ENCODE assay signal across 14 cellular contexts in the genomic region with DNA sequence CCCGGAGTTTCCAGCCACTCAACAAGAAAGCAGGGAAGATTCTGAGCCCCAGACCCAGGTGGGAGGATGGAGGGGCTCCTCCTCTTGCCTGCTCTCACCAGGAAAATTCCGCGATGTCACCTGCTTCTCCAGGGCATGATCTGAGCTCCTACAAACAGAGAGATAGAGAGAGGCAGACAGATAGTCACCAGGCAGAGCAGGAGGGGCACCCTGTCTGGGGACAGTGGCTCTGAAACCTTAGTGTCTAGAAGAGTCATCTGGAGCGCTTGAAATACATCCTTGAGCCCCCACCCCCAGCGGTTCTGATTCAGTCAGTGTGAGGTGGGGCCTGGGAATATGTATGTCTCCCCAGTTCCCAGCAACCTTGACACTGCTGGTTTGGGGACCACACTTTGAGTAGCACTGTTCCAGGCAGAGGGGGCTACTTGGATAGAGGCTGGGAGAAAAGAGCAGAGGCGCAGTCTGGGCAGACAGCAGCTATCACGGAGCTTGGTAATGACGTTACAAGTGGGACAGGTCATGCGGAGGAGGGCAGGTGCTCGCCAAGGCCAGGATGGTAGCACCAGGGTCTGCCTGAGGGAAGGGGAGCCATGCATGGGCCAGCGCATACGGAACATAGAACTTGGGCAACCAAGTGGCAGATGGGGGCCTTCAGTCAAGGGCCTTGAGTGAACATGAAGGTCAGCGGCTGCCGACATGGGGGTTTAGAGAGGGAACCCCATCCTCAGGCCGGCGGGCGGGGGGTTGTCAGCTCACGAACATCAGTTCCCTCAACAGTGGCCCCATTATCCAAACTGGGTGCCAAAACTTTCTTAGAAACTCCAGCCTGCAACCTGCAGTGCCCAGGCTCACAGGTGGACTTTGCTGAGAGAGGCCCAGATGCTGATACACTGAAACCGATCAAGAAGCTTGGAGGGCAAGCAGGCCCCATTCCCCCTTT.
"Had no signal": no experiment of that assay in that cellular context is flagged by ENCODE, and none has a peak within 500 bp of the region (broad histone marks: within the 10 kb centered on the region; RNA-seq: fewer than 3 reads in every experiment).

No MANE protein-coding gene starts in this region.

- FAIRE-seq: endothelial cell of umbilical vein had no signal

- H3K36me3 ChIP-seq: ovary had no signal

- H3K4me3 Mint-ChIP-seq: brain; immature natural killer cell; natural killer cell treated with Interleukin-12 subunit alpha and Interleukin-12 subunit beta and Interleukin-15 and Interleukin-18, amount 100 ng/mL, for 72 hours had no signal

- H3K27ac ChIP-seq: dorsolateral prefrontal cortex, foreskin keratinocyte, ovary, skin epidermis had no signal

- H3K27ac Mint-ChIP-seq: immature natural killer cell; natural killer cell treated with Interleukin-12 subunit alpha and Interleukin-12 subunit beta and Interleukin-15 and Interleukin-18, amount 100 ng/mL, for 72 hours had no signal

- H3K9me3 Mint-ChIP-seq: activated naive CD4-positive, alpha-beta T cell treated with anti-CD3 and anti-CD28 coated beads, Interleukin-2, amount 50 U/mL, for 72 hours; natural killer cell treated with Interleukin-12 subunit alpha and Interleukin-12 subunit beta and Interleukin-15 and Interleukin-18, amount 100 ng/mL, for 72 hours had no signal

- ATAC-seq: activated naive CD4-positive, alpha-beta T cell treated with anti-CD3 and anti-CD28 coated beads, Interleukin-2, amount 50 U/mL, for 72 hours; foreskin keratinocyte; left colon had no signal

- H3K4me1 Mint-ChIP-seq: immature natural killer cell had no signal

- H3K27me3 ChIP-seq: ovary had no signal

- H3K4me1 ChIP-seq: foreskin keratinocyte had no signal

- H3K4me3 ChIP-seq: dorsolateral prefrontal cortex, ovary, skin epidermis had no signal

- H3K36me3 Mint-ChIP-seq: brain; immature natural killer cell; natural killer cell treated with Interleukin-12 subunit alpha and Interleukin-12 subunit beta and Interleukin-15 and Interleukin-18, amount 100 ng/mL, for 72 hours had no signal

- H3K9me3 ChIP-seq: ovary had no signal

- DNase-seq: activated CD4-positive, alpha-beta T cell treated with anti-CD3 and anti-CD28 coated beads for 1 hour; activated CD4-positive, alpha-beta T cell treated with anti-CD3 and anti-CD28 coated beads, Interleukin-2, amount 50 U/mL, for 48 hours; amygdala; dorsolateral prefrontal cortex; foreskin keratinocyte; immature natural killer cell; ovary; T-helper 9 cell had no signal
